Comparison of ENCODE assay signal across 1 cellular context in the genomic region with DNA sequence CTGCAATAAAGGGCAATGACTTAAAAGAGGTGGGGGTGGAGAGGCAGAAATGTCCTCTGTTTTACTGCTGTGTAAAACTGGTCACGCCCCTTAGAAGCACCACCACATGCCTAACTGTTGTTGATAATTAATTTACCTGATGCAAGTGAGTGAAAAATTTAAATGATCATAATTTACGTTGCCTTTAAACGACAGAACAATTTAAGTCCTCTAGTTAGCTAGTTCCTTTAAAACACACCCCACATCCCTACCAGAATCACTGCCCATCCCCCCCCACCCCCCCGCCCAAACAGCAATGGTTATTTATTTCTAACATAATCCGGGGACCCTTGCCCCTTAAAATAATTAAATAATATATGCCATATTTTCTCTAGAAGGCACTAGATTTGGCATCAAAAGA.
TF ChIP-seq lines count a peak whose summit lies in the region.

No MANE protein-coding gene starts in this region.

TF ChIP-seq in HCT116, 20 proteins besides CTCF, POLR2A, EP300 and RAD21 (continued from another document):
- TF ChIP-seq, protein P1, sequence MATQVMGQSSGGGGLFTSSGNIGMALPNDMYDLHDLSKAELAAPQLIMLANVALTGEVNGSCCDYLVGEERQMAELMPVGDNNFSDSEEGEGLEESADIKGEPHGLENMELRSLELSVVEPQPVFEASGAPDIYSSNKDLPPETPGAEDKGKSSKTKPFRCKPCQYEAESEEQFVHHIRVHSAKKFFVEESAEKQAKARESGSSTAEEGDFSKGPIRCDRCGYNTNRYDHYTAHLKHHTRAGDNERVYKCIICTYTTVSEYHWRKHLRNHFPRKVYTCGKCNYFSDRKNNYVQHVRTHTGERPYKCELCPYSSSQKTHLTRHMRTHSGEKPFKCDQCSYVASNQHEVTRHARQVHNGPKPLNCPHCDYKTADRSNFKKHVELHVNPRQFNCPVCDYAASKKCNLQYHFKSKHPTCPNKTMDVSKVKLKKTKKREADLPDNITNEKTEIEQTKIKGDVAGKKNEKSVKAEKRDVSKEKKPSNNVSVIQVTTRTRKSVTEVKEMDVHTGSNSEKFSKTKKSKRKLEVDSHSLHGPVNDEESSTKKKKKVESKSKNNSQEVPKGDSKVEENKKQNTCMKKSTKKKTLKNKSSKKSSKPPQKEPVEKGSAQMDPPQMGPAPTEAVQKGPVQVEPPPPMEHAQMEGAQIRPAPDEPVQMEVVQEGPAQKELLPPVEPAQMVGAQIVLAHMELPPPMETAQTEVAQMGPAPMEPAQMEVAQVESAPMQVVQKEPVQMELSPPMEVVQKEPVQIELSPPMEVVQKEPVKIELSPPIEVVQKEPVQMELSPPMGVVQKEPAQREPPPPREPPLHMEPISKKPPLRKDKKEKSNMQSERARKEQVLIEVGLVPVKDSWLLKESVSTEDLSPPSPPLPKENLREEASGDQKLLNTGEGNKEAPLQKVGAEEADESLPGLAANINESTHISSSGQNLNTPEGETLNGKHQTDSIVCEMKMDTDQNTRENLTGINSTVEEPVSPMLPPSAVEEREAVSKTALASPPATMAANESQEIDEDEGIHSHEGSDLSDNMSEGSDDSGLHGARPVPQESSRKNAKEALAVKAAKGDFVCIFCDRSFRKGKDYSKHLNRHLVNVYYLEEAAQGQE (IDR thresholded peaks at IDR 0.05; ENCODE audit: low read depth) = no peak
- TF ChIP-seq ELF1 (IDR thresholded peaks at IDR 0.05; ENCODE audit: borderline replicate concordance, low read depth) (no peak), SIN3A (IDR thresholded peaks at IDR 0.05; ENCODE audit: low read depth) (no peak), POLR2AphosphoS5 (IDR thresholded peaks at IDR 0.05; ENCODE audit: low read depth, low read length) (no peak), EZH2 (IDR thresholded peaks at IDR 0.05) (no peak), FOSL1 (IDR thresholded peaks at IDR 0.05; ENCODE audit: low read depth) (no peak)
- TF ChIP-seq, protein P2, sequence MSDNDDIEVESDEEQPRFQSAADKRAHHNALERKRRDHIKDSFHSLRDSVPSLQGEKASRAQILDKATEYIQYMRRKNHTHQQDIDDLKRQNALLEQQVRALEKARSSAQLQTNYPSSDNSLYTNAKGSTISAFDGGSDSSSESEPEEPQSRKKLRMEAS (IDR thresholded peaks at IDR 0.05) = no peak
TF ChIP-seq in HCT116: peak in this region for 0.
